8 cellular contexts compared by ENCODE assay signal in genomic region chr19:44142014-44142523, GRCh38. TPM values are rescaled to one million over a fixed set of nuclear protein-coding genes. Genes with fewer than 3 reads are reported as not detected.
DNase-seq lines count a peak whose midpoint lies in the region; ATAC-seq, FAIRE-seq and TF ChIP-seq lines count a peak whose summit lies in the region.

No MANE protein-coding gene starts in this region.

- H3K36me3 ChIP-seq in BJ (ENCODE audit: control insufficient read depth, insufficient read depth, low read length) (peaks cover 4% of the 10 kb centered on the region), HCT116 (ENCODE audit: control insufficient read depth in 1 of 2, insufficient read depth in 2 of 2, low read length in 2 of 2) (no peaks in the 10 kb centered on the region; a peak in 1 of 4 replicates), pancreas (peaks cover 0 to 9% (median 0%) of the 10 kb centered on the region in 3 donors)

- no peaks in the 10 kb centered on the region for H3K9me3 ChIP-seq in HCT116 (ENCODE audit: control insufficient read depth in 1 of 2, insufficient read depth in 1 of 2, low read depth in 1 of 2, low read length in 2 of 2)
- no peaks in the 10 kb centered on the region for H3K9me3 ChIP-seq in pancreas

- TF ChIP-seq CTCF in BJ (IDR thresholded peaks at IDR 0.05; ENCODE audit: insufficient read depth, low read depth, low read length) (no peak), HCT116 (IDR thresholded peaks at IDR 0.05 in 2 of 3, conservative IDR thresholded peaks at IDR 0.05 in 1 of 3; ENCODE audit: borderline replicate concordance in 1 of 3, insufficient read depth in 1 of 3, low read depth in 2 of 3, low read length in 2 of 3) (no peak), activated B cell treated with CpG ODN at 0.5 μM for 24 hours (IDR thresholded peaks at IDR 0.05) (no peak), pancreas (IDR thresholded peaks at IDR 0.05) (no peak)

- no peaks in the 10 kb centered on the region for H3K9me3 Mint-ChIP-seq in activated B cell treated with CpG ODN at 0.5 μM for 24 hours

- H3K27me3 Mint-ChIP-seq in activated B cell treated with CpG ODN at 0.5 μM for 24 hours = no peaks in the 10 kb centered on the region

- peak overlapping the region; percentile 52; the same call in 1 of the 2 replicates for H3K9ac ChIP-seq in HCT116 (ENCODE audit: low read length)

- POLR2A ChIA-PET in BJ (lab: Charles Lee) = interaction anchor here (0.5 kb wide), 1 partner anchor 296 kb away, joined by 3 read pairs; no protein-coding TSS in a partner anchor
- POLR2A ChIA-PET in HCT116 (lab: Charles Lee) = no interaction called here
- POLR2A ChIA-PET in activated B cell treated with CpG ODN at 0.5 μM for 24 hours (lab: Charles Lee) = interaction anchor here (0.6 to 1.1 kb wide), 4 partner anchors 18 to 512 kb away, joined by 3 to 10 read pairs (median 4); partner anchors contain the start of genes ZNF180 and ZNF226

- H2AFZ ChIP-seq in HCT116 (ENCODE audit: low read depth, low read length, poor library complexity, severe bottlenecking) = no peak overlapping the region

- H3K4me3 ChIP-seq in BJ (ENCODE audit: low read depth, low read length) = peak overlapping the region; percentile 77
- H3K4me3 ChIP-seq in HCT116 (replicated peaks in 1 of 2; ENCODE audit: low read depth in 1 of 2, low read length in 2 of 2) = peak overlapping the region; percentile 57 to 62
- H3K4me3 ChIP-seq in pancreas = peak overlapping the region; percentile 57 to 94 (median 83)

- H3K4me1 ChIP-seq in HCT116 (ENCODE audit: control insufficient read depth in 1 of 2, insufficient read depth in 2 of 2, low read length in 2 of 2) (peaks cover 0 to 9% of the 10 kb centered on the region in 2 experiments; a peak in 1 of 4 replicates), pancreas (peaks cover 0 to 4% (median 0%) of the 10 kb centered on the region in 3 donors)

- no peak for TF ChIP-seq RAD21 in HCT116 (IDR thresholded peaks at IDR 0.05; ENCODE audit: low read depth)

- no peak for FAIRE-seq in pancreas (lab: Jason Lieb, UNC)

- intact Hi-C loops in HCT116 (cut with micrococcal nuclease) = no loop called here
- intact Hi-C loops in activated B cell treated with CpG ODN at 0.5 μM for 24 hours (cut with micrococcal nuclease) = no loop called here
- intact Hi-C loops in Right ventricle myocardium superior (cut with DNase I) = no loop called here
- intact Hi-C loops in pancreas (cut with DNase I) = no loop called here

- no TSS peak for BruUV-seq in HCT116 (replicated peaks; lab: Mats Ljungman, UMichigan)

- RAD21 ChIA-PET in HCT116 (lab: Charles Lee; ENCODE audit: low non-redundant PET in 1 of 2, low total read pairs in 2 of 2, uncharacterized antibody in 2 of 2, unreplicated experiment in 2 of 2) = no interaction called here

- peak; percentile 3; the same call in 1 of the 2 replicates for ATAC-seq in HCT116
- no peak for ATAC-seq in activated B cell treated with CpG ODN at 0.5 μM for 24 hours (ENCODE audit: low read depth)
- ATAC-seq in Right ventricle myocardium superior (ENCODE audit: poor library complexity) = peak; percentile 38
- peak; percentile 15 to 42 (median 33) for ATAC-seq in pancreas
- ATAC-seq in GM21737 (IDR thresholded peaks at IDR 0.05; ENCODE audit: unreplicated experiment) = no peak
- ATAC-seq in GM19397 (IDR thresholded peaks at IDR 0.05; ENCODE audit: unreplicated experiment) = no peak

- H3K4me3 Mint-ChIP-seq in activated B cell treated with CpG ODN at 0.5 μM for 24 hours = peak overlapping the region; percentile 98

- WGBS in pancreas, 2 donors = 9 to 10% methylated on average over 17 of the region's 17 CpGs

- DNase-seq in BJ (ENCODE audit: low read depth) (no peak), HCT116 (ENCODE audit: low read depth, low spot score) (no peak), activated B cell treated with CpG ODN at 0.5 μM for 24 hours (no peak), Right ventricle myocardium superior (no peak), pancreas (no peak)
- no peak for DNase-seq in stimulated activated naive CD4-positive, alpha-beta T cell (lab: John Stamatoyannopoulos, UW)

- peak overlapping the region; percentile 75 for H3K4me2 ChIP-seq in HCT116 (ENCODE audit: low read length)

- CTCF ChIA-PET in BJ (lab: Yijun Ruan, JAX) (interaction anchor here (0.6 to 0.7 kb wide), 2 partner anchors 9 to 168 kb away, joined by 3 to 4 read pairs; no protein-coding TSS in a partner anchor), HCT116 (lab: Charles Lee) (no interaction called here), activated B cell treated with CpG ODN at 0.5 μM for 24 hours (lab: Charles Lee) (interaction anchor here (0.6 kb wide), 1 partner anchor 18 kb away, joined by 3 read pairs; no protein-coding TSS in a partner anchor)

- H3K4me1 Mint-ChIP-seq in activated B cell treated with CpG ODN at 0.5 μM for 24 hours = peaks cover 23% of the 10 kb centered on the region

- H3K27ac ChIP-seq in HCT116 (ENCODE audit: low read depth, low read length) = no peak overlapping the region; the same call in 1 of the 2 replicates
- H3K27ac ChIP-seq in pancreas = peak overlapping the region in 1 of 4 donors; percentile 53

- peak overlapping the region; percentile 85 for H3K27ac Mint-ChIP-seq in activated B cell treated with CpG ODN at 0.5 μM for 24 hours

- H4K20me1 ChIP-seq in HCT116 (ENCODE audit: insufficient read depth) = no peaks in the 10 kb centered on the region

- no peaks in the 10 kb centered on the region for H3K9me2 ChIP-seq in HCT116 (ENCODE audit: insufficient read depth)

- peaks cover 36% of the 10 kb centered on the region for H3K36me3 Mint-ChIP-seq in activated B cell treated with CpG ODN at 0.5 μM for 24 hours (ENCODE audit: low read depth)

- TF ChIP-seq POLR2A in HCT116 (IDR thresholded peaks at IDR 0.05; ENCODE audit: borderline replicate concordance, extremely low read depth, insufficient read depth, insufficient read length) = no peak

- no peaks in the 10 kb centered on the region for H3K79me2 ChIP-seq in HCT116 (ENCODE audit: insufficient read depth, low read length)

- H3K27me3 ChIP-seq in BJ (ENCODE audit: control insufficient read depth, insufficient read depth, low read length) (no peaks in the 10 kb centered on the region), HCT116 (ENCODE audit: insufficient read depth, low read length) (no peaks in the 10 kb centered on the region), pancreas (no peaks in the 10 kb centered on the region)

TF ChIP-seq in HCT116, 20 proteins besides CTCF, POLR2A, EP300 and RAD21:
- TF ChIP-seq, protein P1, sequence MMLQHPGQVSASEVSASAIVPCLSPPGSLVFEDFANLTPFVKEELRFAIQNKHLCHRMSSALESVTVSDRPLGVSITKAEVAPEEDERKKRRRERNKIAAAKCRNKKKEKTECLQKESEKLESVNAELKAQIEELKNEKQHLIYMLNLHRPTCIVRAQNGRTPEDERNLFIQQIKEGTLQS (IDR thresholded peaks at IDR 0.05) = no peak
- no peak for TF ChIP-seq POLR2AphosphoS5 (IDR thresholded peaks at IDR 0.05; ENCODE audit: low read depth, low read length)
- TF ChIP-seq CEBPB (IDR thresholded peaks at IDR 0.05; ENCODE audit: low read depth) = no peak

RNA-seq across cellular contexts. Expression of gene ZNF234, which starts 0.7 kb away (rescaled TPM):
- polyA plus RNA-seq in BJ (2011; rRNA removed) (3.1 and 5.0 TPM in 2 replicates), pancreas (1 to 10 TPM; 2.2 to 2.9 TPM)
- 4.9 and 5.3 TPM in 2 replicates for polyA minus RNA-seq in BJ (2011; rRNA and poly(A)+ RNA removed)
- total RNA-seq in HCT116 (2021; ENCODE audit: unreplicated experiment) (3.4 TPM), activated B cell treated with CpG ODN at 0.5 μM for 24 hours (14.8 and 18.8 TPM in 2 replicates), Right ventricle myocardium superior (8.1 TPM), pancreas (1 to 10 TPM; 2.0 to 7.2 (median 4.1) TPM)
- polyA plus RNA-seq in HCT116 (2012) = 0.80 and 1.9 TPM in 2 replicates

RNA-seq across cellular contexts. Expression of gene ZNF226, which starts 22.8 kb away (rescaled TPM):
- 11.0 and 16.4 TPM in 2 replicates for polyA plus RNA-seq in BJ (2011; rRNA removed)
- polyA minus RNA-seq in BJ (2011; rRNA and poly(A)+ RNA removed) = 7.3 TPM in 2 replicates
- 17.4 TPM for total RNA-seq in HCT116 (2021; ENCODE audit: unreplicated experiment)
- polyA plus RNA-seq in HCT116 (2012) = 6.0 and 11.7 TPM in 2 replicates
- total RNA-seq in activated B cell treated with CpG ODN at 0.5 μM for 24 hours = 37.7 and 38.3 TPM in 2 replicates
- total RNA-seq in Right ventricle myocardium superior = 14.9 TPM
- 10 to 100 TPM in 1 of 6 donors, 1 to 10 TPM in 5; 4.8 to 11.7 (median 6.2) TPM for total RNA-seq in pancreas
- polyA plus RNA-seq in pancreas = 10 to 100 TPM in 1 of 2 donors, 1 to 10 TPM in 1; 5.7 to 12.8 TPM

RNA-seq across cellular contexts. Expression of gene ZNF225, which starts 28.9 kb away (rescaled TPM):
- polyA plus RNA-seq in BJ (2011; rRNA removed) (1.3 and 2.5 TPM in 2 replicates), pancreas (1 to 10 TPM; 1.0 to 1.8 TPM)
- 2.2 and 4.1 TPM in 2 replicates for polyA minus RNA-seq in BJ (2011; rRNA and poly(A)+ RNA removed)
- total RNA-seq in HCT116 (2021; ENCODE audit: unreplicated experiment) (2.8 TPM), activated B cell treated with CpG ODN at 0.5 μM for 24 hours (7.9 and 9.2 TPM in 2 replicates), Right ventricle myocardium superior (3.0 TPM), pancreas (1 to 10 TPM; 1.5 to 3.9 (median 1.8) TPM)
- polyA plus RNA-seq in HCT116 (2012) = 0.94 and 1.1 TPM in 2 replicates

RNA-seq across cellular contexts. Expression of gene ZNF224, which starts 47.9 kb away (rescaled TPM):
- 13.2 and 17.1 TPM in 2 replicates for polyA plus RNA-seq in BJ (2011; rRNA removed)
- 13.8 and 18.7 TPM in 2 replicates for polyA minus RNA-seq in BJ (2011; rRNA and poly(A)+ RNA removed)
- 15.1 TPM for total RNA-seq in HCT116 (2021; ENCODE audit: unreplicated experiment)
- 7.2 and 8.8 TPM in 2 replicates for polyA plus RNA-seq in HCT116 (2012)
- 49.2 and 53.3 TPM in 2 replicates for total RNA-seq in activated B cell treated with CpG ODN at 0.5 μM for 24 hours
- total RNA-seq in Right ventricle myocardium superior = 9.9 TPM
- total RNA-seq in pancreas = 10 to 100 TPM in 4 of 6 donors, 1 to 10 TPM in 2; 5.4 to 16.4 (median 10.2) TPM
- 10 to 100 TPM; 11.9 to 22.6 TPM for polyA plus RNA-seq in pancreas

Comparison
In these comparisons a context has a peak if more than half of its experiments do, and no peak if none do; other contexts are left out.
1. ATAC-seq: peak in HCT116 (single experiment), Right ventricle myocardium superior (single experiment) and pancreas (4 of 4); none in activated B cell treated with CpG ODN at 0.5 μM for 24 hours (single experiment), GM21737 (single experiment) and GM19397 (single experiment).
2. Peak in every context shown above with its lines, with median percentiles within 50 percentile points of each other: H3K4me3 ChIP-seq.